14 cellular contexts compared by ENCODE assay signal in genomic region chr1:33296082-33296458, GRCh38. TPM values are rescaled to one million over a fixed set of nuclear protein-coding genes. Genes with fewer than 3 reads are reported as not detected.
A peak's percentile ranks its signal among the peaks of the same experiment; 100 is the strongest.
DNase-seq lines count a peak whose midpoint lies in the region; ATAC-seq and TF ChIP-seq lines count a peak whose summit lies in the region.
"Had no signal": no experiment of that assay in that cellular context is flagged by ENCODE, and none has a peak within 500 bp of the region (broad histone marks: within the 10 kb centered on the region; RNA-seq: fewer than 3 reads in every experiment).

No MANE protein-coding gene starts in this region.

- H3K27ac Mint-ChIP-seq in HFFc6 = peak overlapping the region; percentile 63; the same call in 1 of the 2 replicates
- H3K27ac Mint-ChIP-seq in H9 = no peak overlapping the region

- H3K9me3 ChIP-seq in lower lobe of right lung (no peaks in the 10 kb centered on the region), stomach (no peaks in the 10 kb centered on the region), H9 (ENCODE audit: control insufficient read depth, low read depth, low read length) (no peaks in the 10 kb centered on the region)
- H3K9me3 ChIP-seq: suprapubic skin had no signal

- no peak overlapping the region for H3K4ac ChIP-seq in H9 (ENCODE audit: low read depth, low read length)

- TF ChIP-seq CTCF in HFFc6 (IDR thresholded peaks at IDR 0.05) = no peak
- TF ChIP-seq CTCF in coronary artery (IDR thresholded peaks at IDR 0.05) = no peak
- no peak for TF ChIP-seq CTCF in lower lobe of right lung (IDR thresholded peaks at IDR 0.05)
- TF ChIP-seq CTCF in stomach (IDR thresholded peaks at IDR 0.05) = no peak
- TF ChIP-seq CTCF in H9 (conservative IDR thresholded peaks at IDR 0.05) = no peak

- 67 to 89% (median 88%) methylated on average over 9 of the region's 9 CpGs for WGBS in stomach, 5 donors
- WGBS in H9 (ENCODE audit: extremely low coverage, insufficient read length, low lambda C conversion rate) = no CpG with 5 or more reads among the region's 9 CpGs

- H4K91ac ChIP-seq in H9 (ENCODE audit: insufficient read length, low read depth, low read length) = no peak overlapping the region

- H3K27me3 Mint-ChIP-seq in HFFc6 (ENCODE audit: insufficient read depth) (no peaks in the 10 kb centered on the region; the same call in none of the 2 replicates), H9 (ENCODE audit: low read depth) (no peaks in the 10 kb centered on the region)
- H3K27me3 Mint-ChIP-seq: CD4-positive, alpha-beta memory T cell; naive B cell had no signal

- no peak overlapping the region for H3T11ph ChIP-seq in H9 (ENCODE audit: low read length)

- DNase-seq in HFFc6 (peak; percentile 55), coronary artery (ENCODE audit: low spot score) (no peak), lower lobe of right lung (no peak), stomach (no peak), H9 (no peak), RPMI8226 (no peak), Ammon's horn (ENCODE audit: low spot score) (no peak)
- no peak for DNase-seq in stimulated activated CD4-positive, alpha-beta T cell treated with anti-CD3 and anti-CD28 coated beads, Interleukin-15, amount 100 ng/mL, for 24 hours

- no peaks in the 10 kb centered on the region for H3K27me3 ChIP-seq in lower lobe of right lung (ENCODE audit: low read depth)
- no peaks in the 10 kb centered on the region for H3K27me3 ChIP-seq in stomach
- no peaks in the 10 kb centered on the region for H3K27me3 ChIP-seq in H9 (ENCODE audit: insufficient read depth, low read length)
- H3K27me3 ChIP-seq: foreskin keratinocyte, suprapubic skin had no signal

- no peak overlapping the region for H4K8ac ChIP-seq in H9 (replicated peaks; ENCODE audit: insufficient read length, low read depth, low read length)

- no peaks in the 10 kb centered on the region for H4K20me1 ChIP-seq in H9 (ENCODE audit: control insufficient read depth, insufficient read depth, insufficient read length)

- H3K56ac ChIP-seq in H9 (ENCODE audit: insufficient read length, low read depth, low read length) = no peak overlapping the region

- H3K4me3 ChIP-seq in coronary artery = no peak overlapping the region
- no peak overlapping the region for H3K4me3 ChIP-seq in lower lobe of right lung
- no peak overlapping the region for H3K4me3 ChIP-seq in stomach
- H3K4me3 ChIP-seq: suprapubic skin had no signal

- H3K4me2 ChIP-seq in H9 (ENCODE audit: insufficient read depth, insufficient read length, low read length) = no peak overlapping the region

- no peaks in the 10 kb centered on the region for H3K79me1 ChIP-seq in H9 (ENCODE audit: insufficient read depth, low read depth, low read length, poor library complexity, severe bottlenecking)

- no peak overlapping the region for H3K23ac ChIP-seq in H9 (ENCODE audit: insufficient read length, low read depth, low read length)

- no peaks in the 10 kb centered on the region for H3K79me2 ChIP-seq in H9 (ENCODE audit: insufficient read depth, low read length)

- no peak overlapping the region for H4K5ac ChIP-seq in H9 (ENCODE audit: insufficient read length, low read depth, low read length)

- no peak overlapping the region for H3K9ac ChIP-seq in H9 (ENCODE audit: extremely low read depth, insufficient read length, low read length)

- H3K4me1 ChIP-seq in lower lobe of right lung = peaks cover 25% of the 10 kb centered on the region
- peaks cover 12 to 51% (median 24%) of the 10 kb centered on the region in 4 donors for H3K4me1 ChIP-seq in stomach
- H3K4me1 ChIP-seq in H9 (ENCODE audit: insufficient read depth, low read length) = no peaks in the 10 kb centered on the region
- H3K4me1 ChIP-seq: foreskin keratinocyte had no signal

- no peak overlapping the region for H2BK12ac ChIP-seq in H9 (ENCODE audit: insufficient read length, low read depth, low read length)

- H3K4me3 Mint-ChIP-seq in HFFc6 (no peak overlapping the region), H9 (no peak overlapping the region)
- H3K4me3 Mint-ChIP-seq: CD4-positive, alpha-beta memory T cell; naive B cell had no signal

- H3K36me3 ChIP-seq in lower lobe of right lung (peaks cover 47% of the 10 kb centered on the region), stomach (peaks cover 9 to 74% (median 60%) of the 10 kb centered on the region in 4 donors)

- H2BK15ac ChIP-seq in H9 (ENCODE audit: low read depth, low read length) = no peak overlapping the region

- no peak for ATAC-seq in lower lobe of right lung

- no peak overlapping the region for H2BK120ac ChIP-seq in H9 (ENCODE audit: low read depth, low read length, poor library complexity, severe bottlenecking)

- H2AFZ ChIP-seq in H9 (ENCODE audit: low read length) = no peak overlapping the region

- no peak overlapping the region for H3K18ac ChIP-seq in H9 (ENCODE audit: insufficient read length, low read depth, low read length)

- TF ChIP-seq EP300 in stomach (IDR thresholded peaks at IDR 0.05) = no peak

- TF ChIP-seq POLR2A in stomach (IDR thresholded peaks at IDR 0.05) = no peak

- H3K9me3 Mint-ChIP-seq in HFFc6 (no peaks in the 10 kb centered on the region), H9 (no peaks in the 10 kb centered on the region)
- H3K9me3 Mint-ChIP-seq: naive B cell had no signal

- H3K23me2 ChIP-seq in H9 (ENCODE audit: insufficient read length, low read depth, low read length, poor library complexity, severe bottlenecking) = no peaks in the 10 kb centered on the region

- H2AK5ac ChIP-seq in H9 (ENCODE audit: insufficient read length, low read length) = no peak overlapping the region

- H3K27ac ChIP-seq in coronary artery (peak overlapping the region; percentile 22 to 53), lower lobe of right lung (peak overlapping the region; percentile 39), stomach (peak overlapping the region in 3 of 5 donors; percentile 15 to 67 (median 37)), H9 (ENCODE audit: insufficient read length, low read depth, low read length) (no peak overlapping the region)
- H3K27ac ChIP-seq: foreskin keratinocyte had no signal

- H2BK5ac ChIP-seq in H9 (ENCODE audit: insufficient read length, low read length) = no peak overlapping the region

- H2BK20ac ChIP-seq in H9 (ENCODE audit: low read depth, low read length, poor library complexity, severe bottlenecking) = no peak overlapping the region

- H3K14ac ChIP-seq in H9 (ENCODE audit: insufficient read depth, low read length) = no peak overlapping the region

- H3K4me1 Mint-ChIP-seq in HFFc6 (ENCODE audit: low read depth) (peaks cover 14% of the 10 kb centered on the region), H9 (peaks cover 13 to 22% of the 10 kb centered on the region in 2 experiments)

- intact Hi-C loops in lower lobe of right lung (cut with DNase I) (loop anchor here (10.0 kb wide), 1 partner anchor 69 kb away; no protein-coding TSS in a partner anchor), stomach (cut with DNase I; ENCODE audit: low total_unique reads) (loop anchor here (2.0 to 10.0 kb wide), 2 partner anchors 71 to 169 kb away; no protein-coding TSS in a partner anchor)

- no peaks in the 10 kb centered on the region; the same call in 1 of the 2 replicates for H3K36me3 Mint-ChIP-seq in HFFc6 (ENCODE audit: low read depth)
- H3K36me3 Mint-ChIP-seq in H9 (ENCODE audit: insufficient read depth in 1 of 3, low read depth in 3 of 3) = peaks cover 25 to 43% (median 39%) of the 10 kb centered on the region in 3 experiments

RNA-seq across cellular contexts. Expression of gene A3GALT2, which starts 24.8 kb away (rescaled TPM):
- total RNA-seq in HFFc6 (2021; fragmentation: NEBNext Ultra II Directional; extraction: Animal tissue kit (Norgen Biotek cat#: 25700)) = not detected
- not detected for total RNA-seq in lower lobe of right lung
- not detected for total RNA-seq in stomach
- not detected for polyA plus RNA-seq in stomach
- not detected in 2 replicates for total RNA-seq in H9 (2021)
- total RNA-seq: CD4-positive, alpha-beta memory T cell; foreskin keratinocyte; mammary epithelial cell; occipital lobe; suprapubic skin had no signal
- polyA plus RNA-seq: CD4-positive, alpha-beta memory T cell; foreskin keratinocyte; mammary epithelial cell had no signal

RNA-seq across cellular contexts. Expression of gene ZNF362, which starts 39.8 kb away (rescaled TPM):
- total RNA-seq in HFFc6 (2021; fragmentation: NEBNext Ultra II Directional; extraction: Animal tissue kit (Norgen Biotek cat#: 25700)) = 10 to 100 TPM; 15.3 to 19.6 (median 17.0) TPM
- 30.7 TPM for total RNA-seq in lower lobe of right lung
- total RNA-seq in stomach = 10 to 100 TPM in 1 of 5 donors, 1 to 10 TPM in 4; 1.3 to 49.8 (median 1.8) TPM
- polyA plus RNA-seq in stomach = 10 to 100 TPM; 10.1 to 12.6 (median 11.8) TPM
- 18.7 and 19.4 TPM in 2 replicates for total RNA-seq in H9 (2021)
